Comparison of ENCODE assay signal across 11 cellular contexts in the genomic region with DNA sequence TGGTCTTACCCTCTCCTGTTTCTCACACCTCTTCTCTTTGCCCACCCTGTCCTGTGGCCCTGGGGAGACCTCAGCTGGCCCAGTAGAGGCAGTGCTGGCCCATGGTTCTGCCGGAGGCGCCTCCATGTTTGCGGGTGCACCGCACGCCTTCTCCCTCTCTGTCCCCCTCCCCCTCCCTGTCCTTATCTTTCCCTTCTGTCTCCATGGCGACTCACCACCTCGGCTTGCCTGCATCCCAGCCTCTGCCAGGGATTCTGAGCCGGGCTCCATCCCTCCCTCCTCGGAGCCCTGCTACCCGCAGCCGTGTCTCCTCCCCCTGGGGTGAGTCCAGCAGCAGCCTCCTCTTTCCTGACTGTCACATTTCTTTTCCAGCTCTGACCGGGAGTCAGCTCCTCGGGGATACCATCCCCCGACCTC. TPM values are rescaled to one million over a fixed set of nuclear protein-coding genes. Genes with fewer than 3 reads are reported as not detected.
DNase-seq lines count a peak whose midpoint lies in the region; ATAC-seq and TF ChIP-seq lines count a peak whose summit lies in the region.
"Had no signal": no experiment of that assay in that cellular context is flagged by ENCODE, and none has a peak within 500 bp of the region (broad histone marks: within the 10 kb centered on the region; RNA-seq: fewer than 3 reads in every experiment).

A gene with protein sequence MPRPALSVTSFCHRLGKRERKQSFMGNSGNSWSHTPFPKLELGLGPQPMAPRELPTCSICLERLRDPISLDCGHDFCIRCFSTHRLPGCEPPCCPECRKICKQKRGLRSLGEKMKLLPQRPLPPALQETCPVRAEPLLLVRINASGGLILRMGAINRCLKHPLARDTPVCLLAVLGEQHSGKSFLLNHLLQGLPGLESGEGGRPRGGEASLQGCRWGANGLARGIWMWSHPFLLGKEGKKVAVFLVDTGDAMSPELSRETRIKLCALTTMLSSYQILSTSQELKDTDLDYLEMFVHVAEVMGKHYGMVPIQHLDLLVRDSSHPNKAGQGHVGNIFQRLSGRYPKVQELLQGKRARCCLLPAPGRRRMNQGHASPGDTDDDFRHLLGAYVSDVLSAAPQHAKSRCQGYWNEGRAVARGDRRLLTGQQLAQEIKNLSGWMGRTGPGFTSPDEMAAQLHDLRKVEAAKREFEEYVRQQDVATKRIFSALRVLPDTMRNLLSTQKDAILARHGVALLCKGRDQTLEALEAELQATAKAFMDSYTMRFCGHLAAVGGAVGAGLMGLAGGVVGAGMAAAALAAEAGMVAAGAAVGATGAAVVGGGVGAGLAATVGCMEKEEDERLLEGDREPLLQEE (plus strand): TSS at position 358 of the 417 bp plus-strand sequence. CDS start 177 bp downstream, outside the sequence.

- H3K4me3 ChIP-seq in duodenal mucosa (ENCODE audit: low read depth in 1 of 2, low read length in 2 of 2) (peak within 1 kb of the TSS; percentile 35 to 54), lower lobe of right lung (peak within 1 kb of the TSS; percentile 37)
- H3K4me3 ChIP-seq: GM12878 had no signal

- H3K4me1 ChIP-seq in duodenal mucosa (ENCODE audit: control insufficient read depth in 1 of 2, insufficient read depth in 2 of 2, low read length in 2 of 2), result no peaks in the 10 kb centered on the region
- H3K4me1 ChIP-seq in lower lobe of right lung, result no peaks in the 10 kb centered on the region

- no peaks in the 10 kb centered on the region for H3K9me3 Mint-ChIP-seq in stimulated activated memory B cell treated with anti-CD40 and anti-IgM and Interleukin-4, amounts not matched to agents 10 μg/mL and 1 μg/mL and 100 μg/mL, for 72 hours
- H3K9me3 Mint-ChIP-seq: memory B cell had no signal

- H3K9me3 ChIP-seq in duodenal mucosa (ENCODE audit: control insufficient read depth in 1 of 2, low read length in 2 of 2) (no peaks in the 10 kb centered on the region), lower lobe of right lung (no peaks in the 10 kb centered on the region)

- no peaks in the 10 kb centered on the region for H3K36me3 ChIP-seq in duodenal mucosa (ENCODE audit: control insufficient read depth in 1 of 2, insufficient read depth in 2 of 2, low read length in 2 of 2)
- no peaks in the 10 kb centered on the region for H3K36me3 ChIP-seq in lower lobe of right lung

- peaks cover 34% of the 10 kb centered on the region for H3K27me3 Mint-ChIP-seq in stimulated activated memory B cell treated with anti-CD40 and anti-IgM and Interleukin-4, amounts not matched to agents 10 μg/mL and 1 μg/mL and 100 μg/mL, for 72 hours

- H3K27ac ChIP-seq in duodenal mucosa (ENCODE audit: low read depth, low read length) (no peak within 1 kb of the TSS), lower lobe of right lung (no peak within 1 kb of the TSS)

- peak; percentile 43 to 57 for DNase-seq in NCI-H524 (lab: John Stamatoyannopoulos, UW)
- no peak for DNase-seq in NCI-H524 treated with DMSO at 0.1 percent for 48 hours (lab: John Stamatoyannopoulos, UW)
- DNase-seq in lower lobe of right lung, result no peak
- DNase-seq in ureter (ENCODE audit: low spot score), result no peak
- DNase-seq in DMS153 (lab: John Stamatoyannopoulos, UW), result no peak
- DNase-seq: NCI-H187 treated with DMSO at 0.1 percent for 48 hours had no signal

- ATAC-seq in lower lobe of right lung (no peak), GM18519 (IDR thresholded peaks at IDR 0.05; ENCODE audit: low FRiP score, unreplicated experiment) (no peak)
- no peak for ATAC-seq in stimulated activated memory B cell treated with anti-CD40 and anti-IgM and Interleukin-4, amounts not matched to agents 10 μg/mL and 1 μg/mL and 100 μg/mL, for 72 hours
- ATAC-seq: GM12878 had no signal

- H3K4me3 Mint-ChIP-seq in stimulated activated memory B cell treated with anti-CD40 and anti-IgM and Interleukin-4, amounts not matched to agents 10 μg/mL and 1 μg/mL and 100 μg/mL, for 72 hours, result no peak within 1 kb of the TSS
- H3K4me3 Mint-ChIP-seq: memory B cell had no signal

- H3K9ac ChIP-seq in duodenal mucosa (ENCODE audit: low read depth in 1 of 2, low read length in 2 of 2), result no peak within 1 kb of the TSS

- no peaks in the 10 kb centered on the region for H3K4me1 Mint-ChIP-seq in stimulated activated memory B cell treated with anti-CD40 and anti-IgM and Interleukin-4, amounts not matched to agents 10 μg/mL and 1 μg/mL and 100 μg/mL, for 72 hours
- H3K4me1 Mint-ChIP-seq: memory B cell had no signal

- TF ChIP-seq CTCF in lower lobe of right lung (IDR thresholded peaks at IDR 0.05), result no peak

- no peak within 1 kb of the TSS for H3K27ac Mint-ChIP-seq in stimulated activated memory B cell treated with anti-CD40 and anti-IgM and Interleukin-4, amounts not matched to agents 10 μg/mL and 1 μg/mL and 100 μg/mL, for 72 hours
- H3K27ac Mint-ChIP-seq: memory B cell had no signal

- no peaks in the 10 kb centered on the region for H3K36me3 Mint-ChIP-seq in stimulated activated memory B cell treated with anti-CD40 and anti-IgM and Interleukin-4, amounts not matched to agents 10 μg/mL and 1 μg/mL and 100 μg/mL, for 72 hours
- H3K36me3 Mint-ChIP-seq: memory B cell had no signal

- intact Hi-C loops in lower lobe of right lung (cut with DNase I), result no loop called here

- H3K27me3 ChIP-seq in duodenal mucosa (ENCODE audit: control insufficient read depth in 1 of 2, insufficient read depth in 2 of 2, low read length in 2 of 2) (no peaks in the 10 kb centered on the region), lower lobe of right lung (ENCODE audit: low read depth) (no peaks in the 10 kb centered on the region)

RNA-seq across cellular contexts. Expression of the gene that starts here (rescaled TPM):
- total RNA-seq in lower lobe of right lung, result 1.8 TPM
- total RNA-seq in ureter, result 20.7 TPM
- total RNA-seq: GM12878 had no signal

Comparison
In these comparisons a context has a peak if more than half of its experiments do, and no peak if none do; other contexts are left out.
1. DNase-seq: peak in NCI-H524 (2 of 2); none in NCI-H524 treated with DMSO at 0.1 percent for 48 hours (single experiment), lower lobe of right lung (single experiment), ureter (single experiment) and DMS153 (single experiment).